In genomic region chr18:7978834-7979233, GRCh38 we compare ENCODE assay signal across 4 cellular contexts.
"Had no signal": no experiment of that assay in that cellular context is flagged by ENCODE, and none has a peak within 500 bp of the region (broad histone marks: within the 10 kb centered on the region; RNA-seq: fewer than 3 reads in every experiment).

No MANE protein-coding gene starts in this region.

- H3K4me3 ChIP-seq: GM23338 had no signal

- DNase-seq: H9, HCEC 1CT, IMR-90 had no signal
